ENCODE assay signal across 9 cellular contexts in the genomic region with DNA sequence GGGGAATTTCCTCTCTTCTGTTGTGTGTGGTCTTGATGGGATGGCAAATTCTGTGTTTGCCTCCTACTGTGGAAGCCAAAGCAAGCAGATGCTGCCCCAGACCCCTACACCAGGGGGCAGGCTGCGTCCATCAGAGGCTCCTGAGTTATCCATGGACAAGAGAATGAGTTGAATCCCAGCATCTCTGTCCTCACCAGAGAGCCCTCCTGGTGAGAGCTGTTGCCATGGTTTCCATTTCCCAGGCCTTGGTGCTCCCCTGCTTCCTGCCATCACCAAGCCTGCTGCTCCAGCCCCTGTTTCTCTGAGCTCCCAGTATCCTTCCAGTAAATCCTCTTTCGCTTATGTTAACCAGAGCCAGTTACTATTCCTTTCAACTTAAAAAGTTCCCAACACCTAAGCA. TPM values are rescaled to one million over a fixed set of nuclear protein-coding genes. Genes with fewer than 3 reads are reported as not detected.
DNase-seq lines count a peak whose midpoint lies in the region; ATAC-seq and TF ChIP-seq lines count a peak whose summit lies in the region.
"Had no signal": no experiment of that assay in that cellular context is flagged by ENCODE, and none has a peak within 500 bp of the region (broad histone marks: within the 10 kb centered on the region; RNA-seq: fewer than 3 reads in every experiment).

No MANE protein-coding gene starts in this region.

- H3K27me3 ChIP-seq in AG04450 (ENCODE audit: control insufficient read depth, insufficient read depth, low read length) = no peaks in the 10 kb centered on the region
- no peaks in the 10 kb centered on the region for H3K27me3 ChIP-seq in heart right ventricle

- intact Hi-C loops in heart right ventricle (cut with DNase I) (loop anchor here (1.0 to 10.0 kb wide), 15 partner anchors 61 to 501 kb away; partner anchors contain the start of gene DIRAS3 (in 2 of the 10)), sciatic nerve (cut with DNase I) (no loop called here)

- no peak for DNase-seq in AG04450 (ENCODE audit: low read depth, low spot score)
- DNase-seq in NCI-H2029 (lab: John Stamatoyannopoulos, UW) = peak; percentile 74
- peak; percentile 54 to 59 for DNase-seq in heart right ventricle
- DNase-seq in sciatic nerve (ENCODE audit: low spot score) = peak; percentile 75

- no peak overlapping the region for H3K4me3 ChIP-seq in AG04450 (ENCODE audit: low read depth, low read length)
- no peak overlapping the region for H3K4me3 ChIP-seq in heart right ventricle

- peak; percentile 49 for ATAC-seq in GM18868 (IDR thresholded peaks at IDR 0.05; ENCODE audit: unreplicated experiment)
- peak; percentile 58 to 86 (median 74) for ATAC-seq in heart right ventricle
- peak; percentile 69 for ATAC-seq in sciatic nerve
- no peak for ATAC-seq in HG03565 (IDR thresholded peaks at IDR 0.05; ENCODE audit: unreplicated experiment)
- ATAC-seq in HG02852 (IDR thresholded peaks at IDR 0.05; ENCODE audit: unreplicated experiment) = no peak

- H3K27ac ChIP-seq in AG04450 (ENCODE audit: low read depth, low read length) (no peak overlapping the region), VCaP (no peak overlapping the region), heart right ventricle (no peak overlapping the region)
- H3K27ac ChIP-seq: epithelial cell of prostate had no signal

- no peaks in the 10 kb centered on the region for H3K36me3 ChIP-seq in heart right ventricle

- 3 to 66% methylated on average over 2 of the region's 2 CpGs for WGBS in heart right ventricle, 2 donors

- CTCF ChIA-PET in AG04450 (lab: Charles Lee) = interaction anchor here (0.6 to 8.8 kb wide), 32 partner anchors 9 to 620 kb away, joined by 3 to 208 read pairs (median 4); partner anchors contain the start of gene DIRAS3

- H3K9me3 ChIP-seq in AG04450 (ENCODE audit: control insufficient read depth, insufficient read depth, low read length) (no peaks in the 10 kb centered on the region), heart right ventricle (no peaks in the 10 kb centered on the region)

- POLR2A ChIA-PET in AG04450 (lab: Yijun Ruan, JAX) = no interaction called here

- H3K4me1 ChIP-seq in heart right ventricle = peaks cover 0 to 12% (median 9%) of the 10 kb centered on the region in 9 donors

- peak; percentile 99 for TF ChIP-seq CTCF in AG04450 (IDR thresholded peaks at IDR 0.05; ENCODE audit: low read depth, low read length)
- peak; percentile 93 for TF ChIP-seq CTCF in VCaP (conservative IDR thresholded peaks at IDR 0.05)
- peak; percentile 57 to 83 (median 76) for TF ChIP-seq CTCF in heart right ventricle (IDR thresholded peaks at IDR 0.05)

RNA-seq across cellular contexts. Expression of gene GNG12, which starts 20.4 kb away (rescaled TPM):
- polyA plus RNA-seq in AG04450 (2011; rRNA removed) (140 and 185 TPM in 2 replicates), heart right ventricle (10 to 100 TPM in 1 of 2 donors, 1 to 10 TPM in 1; 8.5 to 23.3 TPM)
- 80.3 and 120 TPM in 2 replicates for polyA minus RNA-seq in AG04450 (2011; rRNA and poly(A)+ RNA removed)
- total RNA-seq in heart right ventricle (10 to 100 TPM; 32.0 to 49.4 (median 35.8) TPM), sciatic nerve (67.8 TPM)

Comparison
In these comparisons a context has a peak if more than half of its experiments do, and no peak if none do; other contexts are left out.
1. ATAC-seq: peak in GM18868 (single experiment), heart right ventricle (8 of 8) and sciatic nerve (single experiment); none in HG03565 (single experiment) and HG02852 (single experiment).
2. Peak in every context shown above with its lines, with median percentiles within 50 percentile points of each other: CTCF ChIP-seq.